In genomic region chr12:28192145-28192544, GRCh38 we compare ENCODE assay signal across 1 cellular context.
TF ChIP-seq lines count a peak whose summit lies in the region.

No MANE protein-coding gene starts in this region.

TF ChIP-seq in GM23338, 12 proteins besides CTCF, POLR2A, EP300 and RAD21 (continued from another document):
- TF ChIP-seq ZNF462 (CRISPR knock-in tag; IDR thresholded peaks at IDR 0.05) (no peak), EZH2 (IDR thresholded peaks at IDR 0.05; ENCODE audit: low read depth, unreplicated experiment) (no peak), CREB1 (CRISPR knock-in tag; IDR thresholded peaks at IDR 0.05; ENCODE audit: low read depth) (no peak), EZH2phosphoT487 (IDR thresholded peaks at IDR 0.05; ENCODE audit: unreplicated experiment) (no peak)
